10 cellular contexts compared by ENCODE assay signal in the genomic region with DNA sequence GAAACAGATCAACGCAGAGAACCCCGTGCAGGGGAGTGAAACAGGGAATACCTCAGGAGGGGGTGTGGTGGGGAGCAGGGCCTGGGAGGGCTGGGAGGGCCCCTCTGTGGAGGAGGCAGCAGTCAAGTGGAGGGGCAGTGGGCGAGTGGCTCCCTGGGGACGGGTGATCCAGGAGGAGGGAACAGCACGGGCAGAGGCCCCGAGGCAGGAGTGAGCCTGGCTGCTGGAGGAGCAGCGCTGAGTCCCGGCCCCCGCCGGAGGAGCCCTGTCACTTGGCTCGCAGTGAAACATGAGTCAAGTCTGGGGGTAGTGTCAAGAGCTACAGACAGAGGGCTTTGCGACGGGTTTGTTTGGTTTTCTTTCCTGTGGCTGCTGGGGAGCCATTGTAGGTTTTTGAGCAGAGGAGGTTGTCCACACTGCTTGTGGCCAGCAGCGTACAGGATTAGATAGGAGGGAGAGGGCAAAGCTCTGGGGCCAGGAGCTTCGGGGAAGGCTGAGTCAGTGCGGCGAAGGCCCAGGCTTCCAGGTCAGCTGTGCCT.
DNase-seq lines count a peak whose midpoint lies in the region; ATAC-seq and TF ChIP-seq lines count a peak whose summit lies in the region.
"Had no signal": no experiment of that assay in that cellular context is flagged by ENCODE, and none has a peak within 500 bp of the region (broad histone marks: within the 10 kb centered on the region; RNA-seq: fewer than 3 reads in every experiment).

No MANE protein-coding gene starts in this region.

- H3K9me3 ChIP-seq in neural progenitor cell (ENCODE audit: low read depth) (no peaks in the 10 kb centered on the region), Caco-2 (no peaks in the 10 kb centered on the region)

- no peaks in the 10 kb centered on the region for H3K79me2 ChIP-seq in neural progenitor cell (ENCODE audit: low read depth)

- H3K9me3 Mint-ChIP-seq in neural progenitor cell, result peaks cover 6% of the 10 kb centered on the region
- H3K9me3 Mint-ChIP-seq in effector memory CD8-positive, alpha-beta T cell, result no peaks in the 10 kb centered on the region
- peaks cover 0 to 6% (median 3%) of the 10 kb centered on the region in 7 donors for H3K9me3 Mint-ChIP-seq in CD14-positive monocyte
- peaks cover 11% of the 10 kb centered on the region for H3K9me3 Mint-ChIP-seq in Caco-2 (ENCODE audit: unreplicated experiment)

- H3K4me3 ChIP-seq in GM12865 (ENCODE audit: low read depth, low read length) (peak overlapping the region; percentile 55), neural progenitor cell (no peak overlapping the region), Caco-2 (ENCODE audit: low read depth, low read length) (no peak overlapping the region)

- ATAC-seq in HG03159 (IDR thresholded peaks at IDR 0.05; ENCODE audit: unreplicated experiment), result peak; percentile 15
- ATAC-seq in effector memory CD8-positive, alpha-beta T cell (replicated peaks), result no peak

- no peak overlapping the region for H2AFZ ChIP-seq in neural progenitor cell (replicated peaks)

- no peak overlapping the region for H3K27ac ChIP-seq in neural progenitor cell

- H3K27ac Mint-ChIP-seq in neural progenitor cell (peak overlapping the region; percentile 99), CD14-positive monocyte (no peak overlapping the region), Caco-2 (ENCODE audit: unreplicated experiment) (no peak overlapping the region)
- no peak overlapping the region for H3K27ac Mint-ChIP-seq in effector memory CD8-positive, alpha-beta T cell
- H3K27ac Mint-ChIP-seq: IgD-negative memory B cell had no signal

- H3K27me3 Mint-ChIP-seq in neural progenitor cell (ENCODE audit: insufficient read depth, low read depth), result peaks cover 29% of the 10 kb centered on the region
- peaks cover 31 to 34% of the 10 kb centered on the region in 2 donors for H3K27me3 Mint-ChIP-seq in effector memory CD8-positive, alpha-beta T cell
- peaks cover 8 to 19% (median 12%) of the 10 kb centered on the region in 3 donors for H3K27me3 Mint-ChIP-seq in CD14-positive monocyte (ENCODE audit: low read depth in 3 of 3)
- no peaks in the 10 kb centered on the region for H3K27me3 Mint-ChIP-seq in Caco-2 (ENCODE audit: insufficient read depth, unreplicated experiment)

- H3K4me1 ChIP-seq in neural progenitor cell (peaks cover 21% of the 10 kb centered on the region), Caco-2 (no peaks in the 10 kb centered on the region)

- H3K36me3 ChIP-seq in neural progenitor cell, result no peaks in the 10 kb centered on the region
- no peaks in the 10 kb centered on the region for H3K36me3 ChIP-seq in Caco-2 (ENCODE audit: control insufficient read depth, insufficient read depth, low read length)

- H3K9ac ChIP-seq in neural progenitor cell, result no peak overlapping the region

- peak overlapping the region; percentile 27 for H3K4me2 ChIP-seq in neural progenitor cell

- BruUV-seq in Caco-2 (replicated peaks; lab: Mats Ljungman, UMichigan), result no TSS peak

- peaks cover 22% of the 10 kb centered on the region for H4K20me1 ChIP-seq in neural progenitor cell (ENCODE audit: low read depth)

- H3K4me1 Mint-ChIP-seq in neural progenitor cell (peaks cover 76% of the 10 kb centered on the region), CD14-positive monocyte (peaks cover 6% of the 10 kb centered on the region), Caco-2 (ENCODE audit: low read depth, unreplicated experiment) (no peaks in the 10 kb centered on the region)
- H3K4me1 Mint-ChIP-seq in effector memory CD8-positive, alpha-beta T cell (ENCODE audit: low read depth in 2 of 2), result peaks cover 0 to 3% of the 10 kb centered on the region in 2 donors

- TF ChIP-seq CTCF in GM12865 (IDR thresholded peaks at IDR 0.05; ENCODE audit: insufficient read depth, low read depth, low read length, missing control alignments) (no peak), neural progenitor cell (IDR thresholded peaks at IDR 0.05) (no peak), CD14-positive monocyte (IDR thresholded peaks at IDR 0.05) (no peak), Caco-2 (IDR thresholded peaks at IDR 0.05; ENCODE audit: insufficient read depth in 1 of 2, low read depth in 1 of 2, low read length in 1 of 2, severe bottlenecking in 1 of 2, unreplicated experiment in 1 of 2) (no peak)

- H3K36me3 Mint-ChIP-seq in neural progenitor cell (no peaks in the 10 kb centered on the region), CD14-positive monocyte (no peaks in the 10 kb centered on the region), Caco-2 (ENCODE audit: insufficient read depth, unreplicated experiment) (no peaks in the 10 kb centered on the region)
- no peaks in the 10 kb centered on the region for H3K36me3 Mint-ChIP-seq in effector memory CD8-positive, alpha-beta T cell (ENCODE audit: insufficient read depth)
- H3K36me3 Mint-ChIP-seq: IgD-negative memory B cell had no signal

- H3F3A ChIP-seq in neural progenitor cell (ENCODE audit: low read depth), result peaks cover 33% of the 10 kb centered on the region

- intact Hi-C loops in CD14-positive monocyte (cut with micrococcal nuclease) (no loop called here), Caco-2 (cut with micrococcal nuclease; ENCODE audit: unreplicated experiment) (no loop called here)

- no peaks in the 10 kb centered on the region for H3K27me3 ChIP-seq in neural progenitor cell
- H3K27me3 ChIP-seq in Caco-2 (replicated peaks; ENCODE audit: control insufficient read depth, insufficient read depth, low read length), result no peaks in the 10 kb centered on the region

- H3K4me3 Mint-ChIP-seq in neural progenitor cell (no peak overlapping the region), CD14-positive monocyte (no peak overlapping the region), Caco-2 (ENCODE audit: unreplicated experiment) (no peak overlapping the region)
- H3K4me3 Mint-ChIP-seq in effector memory CD8-positive, alpha-beta T cell, result no peak overlapping the region

- POLR2A ChIA-PET in Caco-2 (lab: Charles Lee), result no interaction called here

- DNase-seq in GM12865 (ENCODE audit: low read depth), result peak; percentile 61
- DNase-seq in amniotic epithelial cell (ENCODE audit: low read depth), result peak; percentile 61
- peak; percentile 46 for DNase-seq in neural progenitor cell (ENCODE audit: low spot score)
- DNase-seq in effector memory CD8-positive, alpha-beta T cell, result no peak
- no peak for DNase-seq in NCI-H446 treated with DMSO at 0.1 percent for 48 hours (lab: John Stamatoyannopoulos, UW)
- DNase-seq in CD14-positive monocyte (ENCODE audit: low spot score), result no peak
- DNase-seq in Caco-2, result no peak
- DNase-seq: midbrain had no signal

- CTCF ChIA-PET in Caco-2 (lab: Charles Lee), result no interaction called here

Comparison
In these comparisons a context has a peak if more than half of its experiments do, and no peak if none do; other contexts are left out.
1. DNase-seq: peak in GM12865 (single experiment), amniotic epithelial cell (single experiment) and neural progenitor cell (single experiment); none in effector memory CD8-positive, alpha-beta T cell (0 of 3), NCI-H446 treated with DMSO at 0.1 percent for 48 hours (single experiment), CD14-positive monocyte (single experiment) and Caco-2 (0 of 2).